19 cellular contexts compared by ENCODE assay signal in the genomic region with DNA sequence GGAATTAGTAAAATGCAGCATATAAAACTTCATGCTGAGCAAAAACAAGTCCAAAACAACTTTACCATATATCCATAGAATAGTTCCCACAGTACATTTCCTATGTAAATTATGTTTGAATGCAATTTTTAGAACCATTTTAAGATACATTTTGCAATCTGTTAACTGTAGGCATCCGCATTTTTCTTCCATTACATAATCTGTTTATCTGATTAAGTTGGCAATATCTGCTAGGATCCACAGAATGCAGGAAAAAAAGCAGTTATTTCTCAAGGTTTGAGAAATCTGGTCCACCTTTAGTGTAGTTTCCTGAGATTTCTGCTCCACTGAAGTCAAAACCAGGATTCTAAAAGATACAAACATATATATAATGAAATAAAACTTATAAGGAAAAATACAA.
"Had no signal": no experiment of that assay in that cellular context is flagged by ENCODE, and none has a peak within 500 bp of the region (broad histone marks: within the 10 kb centered on the region; RNA-seq: fewer than 3 reads in every experiment).

No MANE protein-coding gene starts in this region.

- H3K9me3 ChIP-seq: right atrium auricular region, transverse colon had no signal

- H3K4me3 Mint-ChIP-seq: activated naive CD8-positive, alpha-beta T cell; brain; central memory CD8-positive, alpha-beta T cell; natural killer cell treated with Interleukin-12 subunit alpha and Interleukin-12 subunit beta and Interleukin-15 and Interleukin-18, amount 100 ng/mL, for 72 hours had no signal

- H3K9me3 Mint-ChIP-seq: brain; central memory CD8-positive, alpha-beta T cell; natural killer cell treated with Interleukin-12 subunit alpha and Interleukin-12 subunit beta and Interleukin-15 and Interleukin-18, amount 100 ng/mL, for 72 hours had no signal

- DNase-seq: activated CD4-positive, alpha-beta T cell treated with anti-CD3 and anti-CD28 coated beads, Interleukin-2, amount 50 U/mL, for 1 hour; activated CD8-positive, alpha-beta memory T cell treated with anti-CD3 and anti-CD28 coated beads for 24 hours; activated gamma-delta T cell treated with Interleukin-2 at 50 U/mL for 16 hours; cortex of kidney; effector memory CD4-positive, alpha-beta T cell; hippocampal formation; kidney glomerular epithelial cell; mesendoderm; nucleus accumbens; stimulated activated CD4-positive, alpha-beta T cell treated with anti-CD3 and anti-CD28 coated beads, Interleukin-4, amount 100 ng/mL, for 4 hours; stimulated activated CD8-positive, alpha-beta memory T cell treated with anti-CD3 and anti-CD28 coated beads, Interleukin-4, amount 100 ng/mL, for 48 hours; stimulated activated naive CD4-positive, alpha-beta T cell treated with Interleukin-2 at 50 U/mL for 16 hours; transverse colon had no signal

- H3K27ac ChIP-seq: right atrium auricular region, transverse colon had no signal

- ATAC-seq: natural killer cell treated with Interleukin-12 subunit alpha and Interleukin-12 subunit beta and Interleukin-15 and Interleukin-18, amount 100 ng/mL, for 72 hours had no signal

- H3K27me3 ChIP-seq: right atrium auricular region, transverse colon had no signal

- H3K4me2 ChIP-seq: smooth muscle cell had no signal

- H3K27me3 Mint-ChIP-seq: activated naive CD8-positive, alpha-beta T cell; brain; central memory CD8-positive, alpha-beta T cell; natural killer cell treated with Interleukin-12 subunit alpha and Interleukin-12 subunit beta and Interleukin-15 and Interleukin-18, amount 100 ng/mL, for 72 hours had no signal

- H3K4me3 ChIP-seq: right atrium auricular region, smooth muscle cell, transverse colon had no signal

- H3K27ac Mint-ChIP-seq: activated naive CD8-positive, alpha-beta T cell; natural killer cell treated with Interleukin-12 subunit alpha and Interleukin-12 subunit beta and Interleukin-15 and Interleukin-18, amount 100 ng/mL, for 72 hours had no signal
